In genomic region chr12:96070670-96071279, GRCh38 we compare ENCODE assay signal across 9 cellular contexts. TPM values are rescaled to one million over a fixed set of nuclear protein-coding genes. Genes with fewer than 3 reads are reported as not detected.
DNase-seq lines count a peak whose midpoint lies in the region; ATAC-seq and TF ChIP-seq lines count a peak whose summit lies in the region.
"Had no signal": no experiment of that assay in that cellular context is flagged by ENCODE, and none has a peak within 500 bp of the region (broad histone marks: within the 10 kb centered on the region; RNA-seq: fewer than 3 reads in every experiment).

No MANE protein-coding gene starts in this region.

- peak; percentile 54 to 70 for ATAC-seq in activated T-cell treated with anti-CD3 and anti-CD28 coated beads, Interleukin-2, amount 50 U/mL, for 72 hours (replicated peaks in 1 of 2)
- no peak for ATAC-seq in GM18498 (IDR thresholded peaks at IDR 0.05; ENCODE audit: unreplicated experiment)
- ATAC-seq in GM18517 (IDR thresholded peaks at IDR 0.05; ENCODE audit: unreplicated experiment) = no peak

- dilution Hi-C loops in mammary epithelial cell (cut with HindIII; ENCODE audit: low sequenced_read_pairs) = loop anchor here (25.0 kb wide), 1 partner anchor 442 kb away; no protein-coding TSS in a partner anchor

- H3K79me2 ChIP-seq in mammary epithelial cell (ENCODE audit: insufficient read depth, low read length) (no peaks in the 10 kb centered on the region), osteoblast (ENCODE audit: insufficient read depth, low read length) (no peaks in the 10 kb centered on the region)

- CTCF ChIA-PET in mammary epithelial cell (lab: Charles Lee; ENCODE audit: low non-redundant PET) = no interaction called here

- TF ChIP-seq CTCF in mammary epithelial cell (conservative IDR thresholded peaks at IDR 0.05 in 1 of 2, IDR thresholded peaks at IDR 0.05 in 1 of 2; ENCODE audit: extremely low read depth in 1 of 2, insufficient read depth in 1 of 2, low read depth in 1 of 2, low read length in 2 of 2) = peak in 1 of 2 donors; percentile 44
- no peak for TF ChIP-seq CTCF in osteoblast (IDR thresholded peaks at IDR 0.05; ENCODE audit: extremely low read depth, low read depth, low read length)

- 35% methylated on average over 7 of the region's 7 CpGs for WGBS in mammary epithelial cell (ENCODE audit: low coverage, missing lambda C conversion rate)

- H3K27ac ChIP-seq in mammary epithelial cell (ENCODE audit: insufficient read depth, low read depth, low read length) = no peak overlapping the region
- H3K27ac ChIP-seq in osteoblast (ENCODE audit: low read depth, low read length) = no peak overlapping the region

- H3K4me3 Mint-ChIP-seq in activated T-cell treated with anti-CD3 and anti-CD28 coated beads, Interleukin-2, amount 50 U/mL, for 72 hours = no peak overlapping the region
- no peak overlapping the region for H3K4me3 Mint-ChIP-seq in activated T-cell treated with anti-CD3 and anti-CD28 coated beads, Interleukin-2, amount 50 U/mL, for 24 hours
- H3K4me3 Mint-ChIP-seq: naive thymus-derived CD8-positive, alpha-beta T cell had no signal

- peaks cover 23% of the 10 kb centered on the region for H3K4me1 Mint-ChIP-seq in activated T-cell treated with anti-CD3 and anti-CD28 coated beads, Interleukin-2, amount 50 U/mL, for 72 hours (ENCODE audit: low read depth)
- peaks cover 15% of the 10 kb centered on the region for H3K4me1 Mint-ChIP-seq in activated T-cell treated with anti-CD3 and anti-CD28 coated beads, Interleukin-2, amount 50 U/mL, for 24 hours (ENCODE audit: low read depth)

- no peak overlapping the region for H3K27ac Mint-ChIP-seq in activated T-cell treated with anti-CD3 and anti-CD28 coated beads, Interleukin-2, amount 50 U/mL, for 72 hours
- no peak overlapping the region for H3K27ac Mint-ChIP-seq in activated T-cell treated with anti-CD3 and anti-CD28 coated beads, Interleukin-2, amount 50 U/mL, for 24 hours

- DNase-seq in activated T-cell treated with anti-CD3 and anti-CD28 coated beads, Interleukin-2, amount 50 U/mL, for 72 hours = no peak
- DNase-seq in activated T-cell treated with anti-CD3 and anti-CD28 coated beads, Interleukin-2, amount 50 U/mL, for 24 hours = no peak
- DNase-seq in KBM-7 = peak; percentile 35
- DNase-seq in mammary epithelial cell = peak; percentile 25
- DNase-seq in osteoblast (ENCODE audit: insufficient read length, low spot score, missing footprints) = no peak
- no peak for DNase-seq in LoVo (ENCODE audit: low spot score)

- no peak overlapping the region for H3K4me3 ChIP-seq in mammary epithelial cell (replicated peaks in 1 of 3; ENCODE audit: insufficient read depth in 1 of 3, low read depth in 2 of 3, low read length in 3 of 3)
- H3K4me3 ChIP-seq in osteoblast (ENCODE audit: insufficient read depth, low read length) = no peak overlapping the region

- H2AFZ ChIP-seq in mammary epithelial cell (ENCODE audit: low read depth, low read length) (peak overlapping the region; percentile 78), osteoblast (ENCODE audit: low read length) (peak overlapping the region; percentile 13)

- H3K27me3 ChIP-seq in mammary epithelial cell (ENCODE audit: insufficient read depth, low read length) = no peaks in the 10 kb centered on the region
- H3K27me3 ChIP-seq in osteoblast (ENCODE audit: insufficient read depth, low read length) = no peaks in the 10 kb centered on the region

- H3K9me3 ChIP-seq in mammary epithelial cell (replicated peaks; ENCODE audit: insufficient read depth, low read length) = no peaks in the 10 kb centered on the region
- H3K9me3 ChIP-seq in osteoblast (ENCODE audit: low read depth, low read length) = no peaks in the 10 kb centered on the region

- no peaks in the 10 kb centered on the region for H3K36me3 ChIP-seq in mammary epithelial cell (ENCODE audit: insufficient read depth, low read length)
- no peaks in the 10 kb centered on the region for H3K36me3 ChIP-seq in osteoblast (ENCODE audit: insufficient read depth, low read length)

- H3K4me2 ChIP-seq in mammary epithelial cell (ENCODE audit: insufficient read depth, low read depth, low read length) (peak overlapping the region; percentile 4), osteoblast (ENCODE audit: insufficient read depth, low read length) (no peak overlapping the region)

- H3K9ac ChIP-seq in mammary epithelial cell (ENCODE audit: insufficient read depth, low read length) = no peak overlapping the region

- H4K20me1 ChIP-seq in mammary epithelial cell (ENCODE audit: insufficient read depth, low read length) = no peaks in the 10 kb centered on the region
- no peaks in the 10 kb centered on the region for H4K20me1 ChIP-seq in osteoblast (ENCODE audit: insufficient read depth, low read length)

- BruUV-seq in mammary epithelial cell (replicated peaks; lab: Mats Ljungman, UMichigan) = no TSS peak

- H3K4me1 ChIP-seq in mammary epithelial cell (ENCODE audit: insufficient read depth, low read length) (peaks cover 19% of the 10 kb centered on the region), osteoblast (ENCODE audit: insufficient read depth, low read length) (no peaks in the 10 kb centered on the region)

- H3K9me3 Mint-ChIP-seq in activated T-cell treated with anti-CD3 and anti-CD28 coated beads, Interleukin-2, amount 50 U/mL, for 72 hours = no peaks in the 10 kb centered on the region
- H3K9me3 Mint-ChIP-seq in activated T-cell treated with anti-CD3 and anti-CD28 coated beads, Interleukin-2, amount 50 U/mL, for 24 hours = no peaks in the 10 kb centered on the region

- H3K36me3 Mint-ChIP-seq in activated T-cell treated with anti-CD3 and anti-CD28 coated beads, Interleukin-2, amount 50 U/mL, for 72 hours (ENCODE audit: insufficient read depth in 2 of 2) = no peaks in the 10 kb centered on the region
- no peaks in the 10 kb centered on the region for H3K36me3 Mint-ChIP-seq in activated T-cell treated with anti-CD3 and anti-CD28 coated beads, Interleukin-2, amount 50 U/mL, for 24 hours (ENCODE audit: low read depth)
- H3K36me3 Mint-ChIP-seq: naive thymus-derived CD8-positive, alpha-beta T cell had no signal

- intact Hi-C loops in mammary epithelial cell (cut with micrococcal nuclease) = no loop called here

- in situ Hi-C loops in KBM-7 (cut with MboI; ENCODE audit: low pct_unique_long_range_greater_than_20kb, low sequenced_read_pairs) = loop anchor here (25.0 kb wide), 2 partner anchors 142 to 317 kb away; no protein-coding TSS in a partner anchor
- in situ Hi-C loops in mammary epithelial cell (cut with MboI; ENCODE audit: low sequenced_read_pairs in 2 of 2) = loop anchor here (25.0 kb wide), 2 partner anchors 342 to 442 kb away; partner anchors contain the start of gene CDK17 (in 1 of the 2)

- peaks cover 5% of the 10 kb centered on the region for H3K27me3 Mint-ChIP-seq in activated T-cell treated with anti-CD3 and anti-CD28 coated beads, Interleukin-2, amount 50 U/mL, for 72 hours (ENCODE audit: low read depth)
- no peaks in the 10 kb centered on the region for H3K27me3 Mint-ChIP-seq in activated T-cell treated with anti-CD3 and anti-CD28 coated beads, Interleukin-2, amount 50 U/mL, for 24 hours

RNA-seq across cellular contexts. Expression of gene LTA4H, which starts 35.4 kb away (rescaled TPM):
- total RNA-seq in activated T-cell treated with anti-CD3 and anti-CD28 coated beads, Interleukin-2, amount 50 U/mL, for 72 hours = 100 to 1,000 TPM; 115 to 116 TPM
- 100 to 1,000 TPM; 103 to 110 TPM for total RNA-seq in mammary epithelial cell
- 98.9 TPM for polyA plus RNA-seq in mammary epithelial cell
- polyA minus RNA-seq in mammary epithelial cell = 93.9 TPM
- total RNA-seq in osteoblast = 73.8 and 83.4 TPM in 2 replicates

Comparison
In these comparisons a context has a peak if more than half of its experiments do, and no peak if none do; other contexts are left out.
1. ATAC-seq: peak in activated T-cell treated with anti-CD3 and anti-CD28 coated beads, Interleukin-2, amount 50 U/mL, for 72 hours (2 of 2); none in GM18498 (single experiment) and GM18517 (single experiment).
2. DNase-seq: peak in KBM-7 (single experiment) and mammary epithelial cell (single experiment); none in activated T-cell treated with anti-CD3 and anti-CD28 coated beads, Interleukin-2, amount 50 U/mL, for 72 hours (0 of 2), activated T-cell treated with anti-CD3 and anti-CD28 coated beads, Interleukin-2, amount 50 U/mL, for 24 hours (single experiment), osteoblast (single experiment) and LoVo (single experiment).